In genomic region chr5:55691265-55692105, GRCh38 we compare ENCODE assay signal across 1 cellular context.
A peak's percentile ranks its signal among the peaks of the same experiment; 100 is the strongest.
TF ChIP-seq lines count a peak whose summit lies in the region.

No MANE protein-coding gene starts in this region.

TF ChIP-seq in HepG2, 621 proteins besides CTCF, POLR2A, EP300 and RAD21 (continued from another document):
- TF ChIP-seq AHDC1 (CRISPR knock-in tag; IDR thresholded peaks at IDR 0.05; ENCODE audit: borderline replicate concordance): 0 out of 2 replicates have a peak, but pooled peaks have one; percentile 33
- no peak for TF ChIP-seq ZSCAN25 (CRISPR knock-in tag; IDR thresholded peaks at IDR 0.05)
- no peak for TF ChIP-seq CREB3 (CRISPR knock-in tag; IDR thresholded peaks at IDR 0.05)
- no peak for TF ChIP-seq DNMT1 (CRISPR knock-in tag; IDR thresholded peaks at IDR 0.05)
- no peak for TF ChIP-seq JUNB (CRISPR knock-in tag; IDR thresholded peaks at IDR 0.05; ENCODE audit: borderline replicate concordance)
- TF ChIP-seq ZNF354B (CRISPR knock-in tag; IDR thresholded peaks at IDR 0.05): no peak
- peak; percentile 72 for TF ChIP-seq STAG1 (CRISPR knock-in tag; IDR thresholded peaks at IDR 0.05)
- peak; percentile 87 for TF ChIP-seq ZNF652 (CRISPR knock-in tag; IDR thresholded peaks at IDR 0.05; ENCODE audit: borderline replicate concordance, low read depth)
- TF ChIP-seq ZNF850 (CRISPR knock-in tag; conservative IDR thresholded peaks at IDR 0.05): no peak
- no peak for TF ChIP-seq MBD4 (IDR thresholded peaks at IDR 0.05; ENCODE audit: borderline replicate concordance, low read length)
- peak; percentile 47; the same call in 1 of the 2 replicates for TF ChIP-seq FOXA3 (CRISPR knock-in tag; IDR thresholded peaks at IDR 0.05)
